In the genomic region with DNA sequence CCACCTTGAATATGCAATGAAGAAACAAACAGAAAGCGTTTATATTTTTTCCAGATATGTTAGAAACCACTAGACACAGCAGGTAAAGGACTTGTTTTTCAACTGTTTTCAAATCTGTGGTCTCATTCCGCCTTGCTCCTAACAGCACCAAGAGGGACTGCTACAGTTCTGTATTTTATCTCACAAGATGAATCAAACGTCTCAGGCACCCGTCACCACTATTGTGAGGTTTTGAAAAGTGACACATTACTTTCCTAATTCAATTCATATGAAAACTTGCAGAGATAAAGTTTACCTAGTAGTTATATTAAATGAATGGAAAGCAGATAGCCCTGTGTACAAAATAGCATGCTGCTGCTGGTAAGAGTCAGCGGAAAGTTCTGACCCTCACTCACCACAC, we compare ENCODE assay signal across 24 cellular contexts.
"Had no signal": no experiment of that assay in that cellular context is flagged by ENCODE, and none has a peak within 500 bp of the region (broad histone marks: within the 10 kb centered on the region; RNA-seq: fewer than 3 reads in every experiment).

No MANE protein-coding gene starts in this region.

- H3K4me1 Mint-ChIP-seq: endodermal cell had no signal

- H3K27ac ChIP-seq: brain microvascular endothelial cell, ovary, right lobe of liver, SK-N-MC, thoracic aorta, uterus, VCaP had no signal

- DNase-seq: activated CD8-positive, alpha-beta memory T cell treated with anti-CD3 and anti-CD28 coated beads, Interleukin-2, amount 50 U/mL, for 4 hours; activated gamma-delta T cell treated with Interleukin-2 at 50 U/mL for 16 hours; activated naive CD8-positive, alpha-beta T cell treated with anti-CD3 and anti-CD28 coated beads, Interleukin-2, amount 10 ng/mL, durations not matched to agents 7 days and 5 days; amniotic stem cell; brain microvascular endothelial cell; endodermal cell; foreskin fibroblast; head of caudate nucleus; hippocampal formation; left colon; mammary epithelial cell; ovary; right lobe of liver; stimulated activated naive CD4-positive, alpha-beta T cell; T-helper 9 cell; trophoblast cell; uterus had no signal

- H3K4me3 Mint-ChIP-seq: activated naive CD8-positive, alpha-beta T cell treated with anti-CD3 and anti-CD28 coated beads, Interleukin-2, amount 10 ng/mL, durations not matched to agents 7 days and 5 days; activated T-helper 1 cell treated with anti-CD3 and anti-CD28 coated beads, Interleukin-12 subunit alpha, Interleukin-12 subunit beta, Interleukin-2, Interleukin-4 antibody, amounts not matched to agents 30 ng/mL and 10 ng/mL and 1 ng/mL, durations not matched to agents 14 hours and 24 hours and 36 hours; dendritic cell treated with granulocyte-macrophage colony-stimulating factor and Interleukin-4, amounts not matched to agents 40 ng/mL and 50 ng/mL, for 4 days; endodermal cell had no signal

- H3K27ac Mint-ChIP-seq: activated naive CD8-positive, alpha-beta T cell treated with anti-CD3 and anti-CD28 coated beads, Interleukin-2, amount 10 ng/mL, durations not matched to agents 7 days and 5 days; activated T-helper 1 cell treated with anti-CD3 and anti-CD28 coated beads, Interleukin-12 subunit alpha, Interleukin-12 subunit beta, Interleukin-2, Interleukin-4 antibody, amounts not matched to agents 30 ng/mL and 10 ng/mL and 1 ng/mL, durations not matched to agents 14 hours and 24 hours and 36 hours; dendritic cell treated with granulocyte-macrophage colony-stimulating factor and Interleukin-4, amounts not matched to agents 40 ng/mL and 50 ng/mL, for 4 days; endodermal cell; progenitor cell of endocrine pancreas had no signal

- H3K9me3 Mint-ChIP-seq: activated naive CD8-positive, alpha-beta T cell treated with anti-CD3 and anti-CD28 coated beads, Interleukin-2, amount 10 ng/mL, durations not matched to agents 7 days and 5 days; dendritic cell treated with granulocyte-macrophage colony-stimulating factor and Interleukin-4, amounts not matched to agents 40 ng/mL and 50 ng/mL, for 4 days; endodermal cell had no signal

- H3K27me3 Mint-ChIP-seq: activated naive CD8-positive, alpha-beta T cell treated with anti-CD3 and anti-CD28 coated beads, Interleukin-2, amount 10 ng/mL, durations not matched to agents 7 days and 5 days; dendritic cell treated with granulocyte-macrophage colony-stimulating factor and Interleukin-4, amounts not matched to agents 40 ng/mL and 50 ng/mL, for 4 days had no signal

- ATAC-seq: esophagus mucosa, left colon, right lobe of liver had no signal
